Comparison of ENCODE assay signal across 8 cellular contexts in the genomic region with DNA sequence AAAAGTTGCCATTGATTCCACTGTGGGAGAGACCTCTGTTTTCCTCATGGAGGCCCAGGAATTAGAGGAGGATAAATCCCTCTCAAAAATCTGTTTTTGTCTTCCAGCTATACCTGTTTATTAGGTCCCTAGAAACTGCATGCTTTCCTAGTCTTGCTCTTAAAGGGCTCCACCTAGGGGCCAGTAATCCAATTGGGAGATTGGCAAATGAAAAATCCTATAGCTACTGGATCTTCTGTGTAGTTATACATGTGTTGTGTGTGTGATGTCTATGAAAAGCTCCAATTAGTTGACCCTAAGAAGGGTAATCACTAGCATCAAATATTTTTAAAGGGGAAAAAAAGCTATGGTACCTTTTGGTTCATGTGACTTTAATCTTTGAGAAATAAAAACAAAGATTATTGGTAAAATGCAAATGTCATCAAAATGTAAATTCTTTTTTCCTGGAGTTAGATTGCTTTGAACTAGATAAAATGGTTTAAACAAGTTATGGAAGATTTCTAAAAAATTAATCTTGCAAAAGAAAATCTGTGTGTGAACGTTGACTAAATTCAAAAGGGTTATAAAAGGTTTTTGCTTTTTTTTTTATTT.
DNase-seq lines count a peak whose midpoint lies in the region; ATAC-seq and TF ChIP-seq lines count a peak whose summit lies in the region.

No MANE protein-coding gene starts in this region.

- H3K4me2 ChIP-seq in GM23248 (ENCODE audit: unreplicated experiment) (no peak overlapping the region), OCI-LY3 (ENCODE audit: low read length) (no peak overlapping the region)

- H4K20me1 ChIP-seq in GM23248 (ENCODE audit: insufficient read depth) = no peaks in the 10 kb centered on the region
- H4K20me1 ChIP-seq in OCI-LY3 (ENCODE audit: insufficient read depth, low read length) = no peaks in the 10 kb centered on the region

- H3K36me3 Mint-ChIP-seq in progenitor cell of endocrine pancreas (ENCODE audit: insufficient read depth) = no peaks in the 10 kb centered on the region

- H3K9me3 Mint-ChIP-seq in progenitor cell of endocrine pancreas (ENCODE audit: low read depth) = no peaks in the 10 kb centered on the region

- in situ Hi-C loops in GM23248 (cut with MboI) = no loop called here

- no peaks in the 10 kb centered on the region for H3K9me3 ChIP-seq in GM23248 (ENCODE audit: low read depth)
- H3K9me3 ChIP-seq in OCI-LY3 (ENCODE audit: insufficient read depth, low read length) = no peaks in the 10 kb centered on the region

- no peaks in the 10 kb centered on the region for H3K79me2 ChIP-seq in GM23248 (ENCODE audit: insufficient read depth)
- no peaks in the 10 kb centered on the region for H3K79me2 ChIP-seq in OCI-LY3 (ENCODE audit: low read length)

- DNase-seq in AG10803 (ENCODE audit: low read depth) (peak; percentile 43), GM23248 (peak; percentile 73), progenitor cell of endocrine pancreas (ENCODE audit: low spot score, unreplicated experiment) (no peak), UCSD-AML1 (lab: John Stamatoyannopoulos, UW; ENCODE audit: unreplicated experiment) (no peak), NCI-H187 treated with DMSO at 0.1 percent for 48 hours (lab: John Stamatoyannopoulos, UW) (no peak)

- H3K36me3 ChIP-seq in GM23248 (ENCODE audit: low read depth) = no peaks in the 10 kb centered on the region
- no peaks in the 10 kb centered on the region for H3K36me3 ChIP-seq in OCI-LY3 (replicated peaks; ENCODE audit: low read depth, low read length)

- H3K27me3 ChIP-seq in GM23248 (replicated peaks; ENCODE audit: insufficient read depth) (no peaks in the 10 kb centered on the region), OCI-LY3 (ENCODE audit: low read depth, low read length) (peaks cover 5% of the 10 kb centered on the region)

- H3K4me3 ChIP-seq in AG10803 (ENCODE audit: low read length) (no peak overlapping the region), GM23248 (no peak overlapping the region), OCI-LY3 (ENCODE audit: low read length) (no peak overlapping the region)

- peaks cover 4% of the 10 kb centered on the region for H3K4me1 Mint-ChIP-seq in progenitor cell of endocrine pancreas (ENCODE audit: low read depth)

- TF ChIP-seq CTCF in AG10803 (conservative IDR thresholded peaks at IDR 0.05; ENCODE audit: low read length) (peak; percentile 82), OCI-LY3 (IDR thresholded peaks at IDR 0.05; ENCODE audit: low read depth, low read length) (peak; percentile 58), progenitor cell of endocrine pancreas (IDR thresholded peaks at IDR 0.05; ENCODE audit: unreplicated experiment) (peak; percentile 84)

- no peak overlapping the region for H3K4me3 Mint-ChIP-seq in progenitor cell of endocrine pancreas (ENCODE audit: low read depth)

- 38 to 40% methylated on average over 1 of the region's 1 CpG for WGBS in GM23248 (ENCODE audit: low coverage in 1 of 2, low lambda C conversion rate in 2 of 2, missing lambda C conversion rate in 2 of 2), 2 experiments

- no peaks in the 10 kb centered on the region for H3F3A ChIP-seq in GM23248 (ENCODE audit: insufficient read depth)

- no peak overlapping the region for H3K27ac ChIP-seq in GM23248
- H3K27ac ChIP-seq in OCI-LY3 (ENCODE audit: low read length) = no peak overlapping the region

- no peaks in the 10 kb centered on the region for H3K9me2 ChIP-seq in GM23248 (ENCODE audit: insufficient read depth)

- peaks cover 6% of the 10 kb centered on the region for H3K27me3 Mint-ChIP-seq in progenitor cell of endocrine pancreas

- H3K27ac Mint-ChIP-seq in progenitor cell of endocrine pancreas = no peak overlapping the region

- ATAC-seq in esophagus mucosa (peak; percentile 25), HG03457 (IDR thresholded peaks at IDR 0.05; ENCODE audit: unreplicated experiment) (no peak)

- no peak overlapping the region for H2AFZ ChIP-seq in GM23248
- H2AFZ ChIP-seq in OCI-LY3 (ENCODE audit: low read depth, low read length) = no peak overlapping the region

- H3K4me1 ChIP-seq in GM23248 (ENCODE audit: insufficient read depth) (peaks cover 17% of the 10 kb centered on the region), OCI-LY3 (ENCODE audit: low read length) (peaks cover 37% of the 10 kb centered on the region)

- H3K9ac ChIP-seq in GM23248 (no peak overlapping the region), OCI-LY3 (ENCODE audit: low read length) (no peak overlapping the region)

Comparison
In these comparisons a context has a peak if more than half of its experiments do, and no peak if none do; other contexts are left out.
1. DNase-seq: peak in AG10803 (single experiment) and GM23248 (single experiment); none in progenitor cell of endocrine pancreas (single experiment), UCSD-AML1 (single experiment) and NCI-H187 treated with DMSO at 0.1 percent for 48 hours (single experiment).
2. Peak in every context shown above with its lines, with median percentiles within 50 percentile points of each other: CTCF ChIP-seq.